In the genomic region with DNA sequence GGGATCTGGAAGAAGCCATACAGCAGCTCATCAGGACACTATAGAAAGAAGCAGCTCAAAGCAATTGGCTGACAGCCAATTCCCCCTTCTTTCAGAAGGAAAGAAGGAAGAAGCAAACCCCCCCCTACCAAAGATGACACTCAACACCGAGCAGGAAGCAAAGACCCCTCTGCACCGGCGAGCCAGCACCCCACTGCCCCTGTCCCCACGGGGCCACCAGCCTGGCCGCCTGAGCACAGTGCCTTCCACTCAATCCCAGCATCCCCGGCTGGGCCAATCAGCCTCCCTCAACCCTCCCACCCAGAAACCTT, we compare ENCODE assay signal across 21 cellular contexts. TPM values are rescaled to one million over a fixed set of nuclear protein-coding genes. Genes with fewer than 3 reads are reported as not detected.
DNase-seq lines count a peak whose midpoint lies in the region; ATAC-seq and TF ChIP-seq lines count a peak whose summit lies in the region.
"Had no signal": no experiment of that assay in that cellular context is flagged by ENCODE, and none has a peak within 500 bp of the region (broad histone marks: within the 10 kb centered on the region; RNA-seq: fewer than 3 reads in every experiment).

No MANE protein-coding gene starts in this region.

- intact Hi-C loops in heart left ventricle (cut with DNase I): no loop called here
- intact Hi-C loops in Right ventricle myocardium superior (cut with DNase I): no loop called here
- intact Hi-C loops in ascending aorta (cut with DNase I): no loop called here
- intact Hi-C loops in transverse colon (cut with DNase I; ENCODE audit: low total_unique reads): no loop called here

- peak overlapping the region in 11 of 12 donors; percentile 42 to 78 (median 62) for H3K4me3 ChIP-seq in heart left ventricle
- H3K4me3 ChIP-seq in ascending aorta: peak overlapping the region in 1 of 2 donors; percentile 82
- H3K4me3 ChIP-seq in muscle layer of duodenum (ENCODE audit: low read depth in 1 of 2, low read length in 2 of 2): peak overlapping the region; percentile 55 to 61
- H3K4me3 ChIP-seq in transverse colon: peak overlapping the region in 1 of 4 donors; percentile 3
- H3K4me3 ChIP-seq: GM12878 had no signal

- in situ Hi-C loops in transverse colon (cut with MboI; ENCODE audit: low pct_ligation_motif_present in 1 of 4, low pct_unique_long_range_greater_than_20kb in 1 of 4, low sequenced_read_pairs in 3 of 4): no loop called here

- H3K27me3 Mint-ChIP-seq in natural killer cell treated with Interleukin-12 subunit alpha and Interleukin-12 subunit beta and Interleukin-15 and Interleukin-18, amount 100 ng/mL, for 72 hours: peaks cover 35 to 38% of the 10 kb centered on the region in 2 donors

- H3K27ac ChIP-seq in heart left ventricle (peak overlapping the region in 9 of 12 donors; percentile 50 to 91 (median 76)), ascending aorta (peak overlapping the region; percentile 79 to 82), muscle layer of duodenum (ENCODE audit: low read length) (no peak overlapping the region), transverse colon (peak overlapping the region; percentile 41 to 75 (median 63))

- no peak for TF ChIP-seq POLR2A in heart left ventricle (IDR thresholded peaks at IDR 0.05)
- TF ChIP-seq POLR2A in transverse colon (IDR thresholded peaks at IDR 0.05): no peak

- no peaks in the 10 kb centered on the region for H3K36me3 Mint-ChIP-seq in natural killer cell treated with Interleukin-12 subunit alpha and Interleukin-12 subunit beta and Interleukin-15 and Interleukin-18, amount 100 ng/mL, for 72 hours

- DNase-seq in heart left ventricle (no peak), Right ventricle myocardium superior (no peak), ascending aorta (ENCODE audit: low spot score in 2 of 2) (no peak), transverse colon (no peak), T-helper 1 cell (no peak)
- no peak for DNase-seq in natural killer cell treated with Interleukin-12 subunit alpha and Interleukin-12 subunit beta and Interleukin-15 and Interleukin-18, amount 100 ng/mL, for 72 hours (ENCODE audit: low spot score)
- DNase-seq: Caco-2, DMS79, NCI-H1048, NCI-H1694, NCI-H82, SHP77 treated with DMSO at 0.1 percent for 48 hours had no signal

- no peaks in the 10 kb centered on the region for H3K9me3 Mint-ChIP-seq in natural killer cell treated with Interleukin-12 subunit alpha and Interleukin-12 subunit beta and Interleukin-15 and Interleukin-18, amount 100 ng/mL, for 72 hours

- H3K4me1 ChIP-seq in heart left ventricle (peaks cover 0 to 29% (median 9%) of the 10 kb centered on the region in 12 donors), ascending aorta (peaks cover 0 to 2% of the 10 kb centered on the region in 2 donors), muscle layer of duodenum (ENCODE audit: control insufficient read depth in 1 of 2, insufficient read depth in 2 of 2, low read length in 2 of 2) (peaks cover 0 to 28% of the 10 kb centered on the region in 2 donors), transverse colon (peaks cover 0 to 10% (median 3%) of the 10 kb centered on the region in 4 donors)

- H3K9me3 ChIP-seq in heart left ventricle: no peaks in the 10 kb centered on the region
- no peaks in the 10 kb centered on the region for H3K9me3 ChIP-seq in ascending aorta
- no peaks in the 10 kb centered on the region for H3K9me3 ChIP-seq in muscle layer of duodenum (ENCODE audit: control insufficient read depth in 1 of 2, low read length in 2 of 2)
- H3K9me3 ChIP-seq in transverse colon: no peaks in the 10 kb centered on the region

- no peak for TF ChIP-seq EP300 in transverse colon (IDR thresholded peaks at IDR 0.05; ENCODE audit: low read depth)

- H3K27ac Mint-ChIP-seq in natural killer cell treated with Interleukin-12 subunit alpha and Interleukin-12 subunit beta and Interleukin-15 and Interleukin-18, amount 100 ng/mL, for 72 hours: no peak overlapping the region
- H3K27ac Mint-ChIP-seq: CD14-positive monocyte had no signal

- no peaks in the 10 kb centered on the region for H3K4me1 Mint-ChIP-seq in natural killer cell treated with Interleukin-12 subunit alpha and Interleukin-12 subunit beta and Interleukin-15 and Interleukin-18, amount 100 ng/mL, for 72 hours (ENCODE audit: low read depth in 2 of 2)

- H3K36me3 ChIP-seq in heart left ventricle (no peaks in the 10 kb centered on the region), ascending aorta (no peaks in the 10 kb centered on the region), muscle layer of duodenum (ENCODE audit: control insufficient read depth in 1 of 2, insufficient read depth in 2 of 2, low read length in 2 of 2) (no peaks in the 10 kb centered on the region), transverse colon (no peaks in the 10 kb centered on the region)

- TF ChIP-seq CTCF in heart left ventricle (IDR thresholded peaks at IDR 0.05) (no peak), ascending aorta (IDR thresholded peaks at IDR 0.05) (no peak), transverse colon (IDR thresholded peaks at IDR 0.05) (no peak)

- H3K27me3 ChIP-seq in heart left ventricle: peaks cover 0 to 26% (median 19%) of the 10 kb centered on the region in 9 donors
- no peaks in the 10 kb centered on the region for H3K27me3 ChIP-seq in ascending aorta
- H3K27me3 ChIP-seq in muscle layer of duodenum (ENCODE audit: low read depth, low read length): no peaks in the 10 kb centered on the region
- peaks cover 21% of the 10 kb centered on the region for H3K27me3 ChIP-seq in transverse colon

- 44 to 56% (median 50%) methylated on average over 5 to 6 of the region's 6 CpGs for WGBS in heart left ventricle, 4 donors
- 85% methylated on average over 6 of the region's 6 CpGs; no CpG with 5 or more reads in 1 of the 2 donors for WGBS in transverse colon (ENCODE audit: low coverage in 1 of 2), 2 donors

- ATAC-seq in heart left ventricle (no peak), Right ventricle myocardium superior (ENCODE audit: poor library complexity) (no peak), HG03196 (IDR thresholded peaks at IDR 0.05; ENCODE audit: unreplicated experiment) (no peak)
- no peak for ATAC-seq in natural killer cell treated with Interleukin-12 subunit alpha and Interleukin-12 subunit beta and Interleukin-15 and Interleukin-18, amount 100 ng/mL, for 72 hours
- ATAC-seq: GM12878, HCT116 had no signal

- H3K4me3 Mint-ChIP-seq in natural killer cell treated with Interleukin-12 subunit alpha and Interleukin-12 subunit beta and Interleukin-15 and Interleukin-18, amount 100 ng/mL, for 72 hours: no peak overlapping the region

RNA-seq across cellular contexts. Expression of gene REM1, which starts 1.2 kb away (rescaled TPM):
- 1 to 10 TPM in 8 of 9 donors, under 1 TPM in 1; 0.44 to 5.3 (median 1.5) TPM for total RNA-seq in heart left ventricle
- 1 to 10 TPM; 2.6 to 3.2 TPM for polyA plus RNA-seq in heart left ventricle
- 1.5 TPM for total RNA-seq in Right ventricle myocardium superior
- total RNA-seq in ascending aorta: 31.0 TPM
- 1 to 10 TPM in 2 of 4 donors, under 1 TPM in 1, not detected in 1; 0.80 to 1.8 (median 1.3) TPM for total RNA-seq in transverse colon
- not detected for total RNA-seq in natural killer cell treated with Interleukin-12 subunit alpha and Interleukin-12 subunit beta and Interleukin-15 and Interleukin-18, amount 100 ng/mL, for 72 hours
- total RNA-seq: A673, Caco-2, G401, GM12878, HT1080, NCI-H460 had no signal
- polyA plus RNA-seq: CD14-positive monocyte, GM12878 had no signal

RNA-seq across cellular contexts. Expression of gene DEFB124, which starts 1.3 kb away (rescaled TPM):
- total RNA-seq in heart left ventricle (not detected), Right ventricle myocardium superior (not detected), ascending aorta (not detected), transverse colon (not detected)
- polyA plus RNA-seq in heart left ventricle: under 1 TPM in 1 of 2 donors, not detected in 1; 0.76 TPM
- not detected for total RNA-seq in natural killer cell treated with Interleukin-12 subunit alpha and Interleukin-12 subunit beta and Interleukin-15 and Interleukin-18, amount 100 ng/mL, for 72 hours
- total RNA-seq: A673, Caco-2, G401, GM12878, HT1080, NCI-H460 had no signal
- polyA plus RNA-seq: CD14-positive monocyte, GM12878 had no signal

RNA-seq across cellular contexts. Expression of gene DEFB123, which starts 35.8 kb away (rescaled TPM):
- total RNA-seq in heart left ventricle (not detected), Right ventricle myocardium superior (not detected), ascending aorta (not detected), transverse colon (not detected)
- polyA plus RNA-seq in heart left ventricle: not detected
- total RNA-seq in natural killer cell treated with Interleukin-12 subunit alpha and Interleukin-12 subunit beta and Interleukin-15 and Interleukin-18, amount 100 ng/mL, for 72 hours: not detected
- total RNA-seq: A673, Caco-2, G401, GM12878, HT1080, NCI-H460 had no signal
- polyA plus RNA-seq: CD14-positive monocyte, GM12878 had no signal

RNA-seq across cellular contexts. Expression of gene HM13, which starts 38.0 kb away (rescaled TPM):
- 100 to 1,000 TPM in 1 of 9 donors, 10 to 100 TPM in 8; 22.3 to 110 (median 39.8) TPM for total RNA-seq in heart left ventricle
- polyA plus RNA-seq in heart left ventricle: 100 to 1,000 TPM in 1 of 2 donors, 10 to 100 TPM in 1; 41.0 to 119 TPM
- total RNA-seq in Right ventricle myocardium superior: 40.9 TPM
- 84.9 TPM for total RNA-seq in ascending aorta
- 10 to 100 TPM; 38.4 to 86.0 (median 63.4) TPM for total RNA-seq in transverse colon
- 100 to 1,000 TPM; 233 to 257 TPM for total RNA-seq in natural killer cell treated with Interleukin-12 subunit alpha and Interleukin-12 subunit beta and Interleukin-15 and Interleukin-18, amount 100 ng/mL, for 72 hours
